In genomic region chr1:76410499-76410898, GRCh38 we compare ENCODE assay signal across 23 cellular contexts.
"Had no signal": no experiment of that assay in that cellular context is flagged by ENCODE, and none has a peak within 500 bp of the region (broad histone marks: within the 10 kb centered on the region; RNA-seq: fewer than 3 reads in every experiment).

No MANE protein-coding gene starts in this region.

- H3K9me3 ChIP-seq: colonic mucosa, esophagus muscularis mucosa, gastroesophageal sphincter, heart left ventricle, left ventricle myocardium inferior, lower lobe of right lung, mucosa of descending colon had no signal

- H2AFZ ChIP-seq: hepatocyte had no signal

- H3K27ac ChIP-seq: colonic mucosa, dorsolateral prefrontal cortex, esophagus muscularis mucosa, foreskin keratinocyte, gastroesophageal sphincter, heart left ventricle, hepatocyte, left ventricle myocardium inferior, lower lobe of right lung had no signal

- H3K27me3 ChIP-seq: colonic mucosa, dorsolateral prefrontal cortex, esophagus muscularis mucosa, foreskin keratinocyte, gastroesophageal sphincter, heart left ventricle, hepatocyte had no signal

- ATAC-seq: foreskin keratinocyte; gastroesophageal sphincter; left colon; left lobe of liver; lower lobe of right lung; mucosa of descending colon; naive thymus-derived CD8-positive, alpha-beta T cell had no signal

- DNase-seq: colonic mucosa; cortex of kidney; dorsolateral prefrontal cortex; effector CD4-positive, alpha-beta T cell; effector memory CD4-positive, alpha-beta T cell; foreskin keratinocyte; heart left ventricle; hypothalamus; immature natural killer cell; islet precursor cell; kidney; kidney glomerular epithelial cell; left colon; left ventricle myocardium inferior; lower lobe of right lung; mesenchymal stem cell; mucosa of descending colon; naive B cell; naive thymus-derived CD8-positive, alpha-beta T cell had no signal

- H3K36me3 ChIP-seq: colonic mucosa, esophagus muscularis mucosa, gastroesophageal sphincter, heart left ventricle, left ventricle myocardium inferior, lower lobe of right lung had no signal

- H3K4me1 ChIP-seq: colonic mucosa, esophagus muscularis mucosa, foreskin keratinocyte, gastroesophageal sphincter, heart left ventricle, left ventricle myocardium inferior, lower lobe of right lung had no signal

- H3K4me2 ChIP-seq: hepatocyte had no signal

- H3K79me2 ChIP-seq: hepatocyte had no signal

- H3K4me3 ChIP-seq: colonic mucosa, esophagus muscularis mucosa, gastroesophageal sphincter, heart left ventricle, hepatocyte, left ventricle myocardium inferior, lower lobe of right lung, mucosa of descending colon had no signal
